8 cellular contexts compared by ENCODE assay signal in the genomic region with DNA sequence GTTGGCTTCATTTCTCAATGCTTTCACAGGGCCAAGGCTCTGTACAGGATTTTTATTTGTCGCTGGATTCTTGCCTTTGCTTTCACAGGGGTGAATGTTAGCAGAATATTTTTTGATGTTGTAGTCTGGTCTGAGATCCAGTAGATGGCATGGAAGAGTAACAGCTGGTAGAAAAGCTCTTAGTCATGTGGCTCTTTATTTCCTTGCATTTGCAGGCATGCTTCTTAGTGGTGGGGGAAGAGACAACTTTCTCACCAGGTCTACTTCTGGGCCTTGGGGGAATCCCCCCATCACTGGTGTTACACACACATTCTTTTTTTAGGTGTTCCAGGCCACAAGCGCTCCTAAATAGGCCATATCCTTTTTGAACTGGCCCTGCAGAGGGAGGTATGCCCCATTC. TPM values are rescaled to one million over a fixed set of nuclear protein-coding genes. Genes with fewer than 3 reads are reported as not detected.
A peak's percentile ranks its signal among the peaks of the same experiment; 100 is the strongest.
DNase-seq lines count a peak whose midpoint lies in the region; ATAC-seq and TF ChIP-seq lines count a peak whose summit lies in the region.

No MANE protein-coding gene starts in this region.

- no peaks in the 10 kb centered on the region for H3K4me1 ChIP-seq in mucosa of descending colon (ENCODE audit: low read depth)
- no peaks in the 10 kb centered on the region for H3K4me1 ChIP-seq in adrenal gland (replicated peaks in 1 of 2)

- H3K27me3 ChIP-seq in adrenal gland: no peaks in the 10 kb centered on the region

- H3K4me3 ChIP-seq in mucosa of descending colon (no peak overlapping the region), adrenal gland (no peak overlapping the region)

- no peak for DNase-seq in mucosa of descending colon
- no peak for DNase-seq in anterior cingulate cortex (lab: John Stamatoyannopoulos, UW)
- no peak for DNase-seq in activated CD8-positive, alpha-beta memory T cell treated with anti-CD3 and anti-CD28 coated beads, Interleukin-2, amount 50 U/mL, for 48 hours
- no peak for DNase-seq in adrenal gland

- no peaks in the 10 kb centered on the region for H3K36me3 ChIP-seq in mucosa of descending colon (ENCODE audit: low read depth)
- no peaks in the 10 kb centered on the region for H3K36me3 ChIP-seq in adrenal gland (replicated peaks in 1 of 2)

- no peak overlapping the region for H3K27ac ChIP-seq in adrenal gland

- 89 to 96% (median 91%) methylated on average over 2 of the region's 2 CpGs for whole genome bisulfite sequencing in adrenal gland, 4 donors

- TF ChIP-seq POLR2A in adrenal gland (IDR thresholded peaks at IDR 0.05): no peak

- intact Hi-C loops in mucosa of descending colon (cut with DNase I, micrococcal nuclease) (no loop called here), adrenal gland (cut with DNase I) (no loop called here)

- ATAC-seq in GM18517 (IDR thresholded peaks at IDR 0.05; ENCODE audit: unreplicated experiment) (peak; percentile 74), HG02870 (IDR thresholded peaks at IDR 0.05; ENCODE audit: unreplicated experiment) (peak; percentile 89), SK-N-SH treated with all-trans-retinoic acid at 6 μM for 48 hours (peak; percentile 46; the same call in 2 of the 3 replicates), mucosa of descending colon (peak; percentile 51), HG03039 (IDR thresholded peaks at IDR 0.05; ENCODE audit: unreplicated experiment) (no peak)

- H3K9me3 ChIP-seq in mucosa of descending colon (no peaks in the 10 kb centered on the region), adrenal gland (replicated peaks in 1 of 3) (no peaks in the 10 kb centered on the region)

- no peak for TF ChIP-seq CTCF in mucosa of descending colon (IDR thresholded peaks at IDR 0.05)
- TF ChIP-seq CTCF in adrenal gland (IDR thresholded peaks at IDR 0.05): peak in 1 of 6 experiments; percentile 17

TF ChIP-seq in SK-N-SH treated with all-trans-retinoic acid at 6 μM for 48 hours, 23 proteins besides CTCF, POLR2A, EP300 and RAD21:
- TF ChIP-seq ZNF565 (CRISPR knock-in tag; conservative IDR thresholded peaks at IDR 0.05; ENCODE audit: low read depth) (no peak), PATZ1 (CRISPR knock-in tag; IDR thresholded peaks at IDR 0.05; ENCODE audit: borderline replicate concordance) (no peak)
TF ChIP-seq in SK-N-SH treated with all-trans-retinoic acid at 6 μM for 48 hours: peak in this region for 0.

RNA-seq across cellular contexts. Expression of gene DKK2, which starts 58.2 kb away (rescaled TPM):
- total RNA-seq in mucosa of descending colon (1 to 10 TPM in 1 of 3 donors, under 1 TPM in 1, not detected in 1; 0.36 to 4.3 TPM), adrenal gland (1 to 10 TPM in 2 of 8 donors, under 1 TPM in 6; 0.14 to 1.2 (median 0.56) TPM)
- under 1 TPM; 0.24 to 0.94 (median 0.86) TPM for polyA plus RNA-seq in adrenal gland
